16 cellular contexts compared by ENCODE assay signal in genomic region chr10:48496105-48496830, GRCh38.
DNase-seq lines count a peak whose midpoint lies in the region; ATAC-seq, FAIRE-seq and TF ChIP-seq lines count a peak whose summit lies in the region.
"Had no signal": no experiment of that assay in that cellular context is flagged by ENCODE, and none has a peak within 500 bp of the region (broad histone marks: within the 10 kb centered on the region; RNA-seq: fewer than 3 reads in every experiment).

No MANE protein-coding gene starts in this region.

- TF ChIP-seq RAD21 in SK-N-SH (IDR thresholded peaks at IDR 0.05; ENCODE audit: low read length) (no peak), K562 (CRISPR knock-in tag; conservative IDR thresholded peaks at IDR 0.05 in 1 of 2, IDR thresholded peaks at IDR 0.05 in 1 of 2) (no peak)

- H3K27me3 ChIP-seq in SK-N-SH (ENCODE audit: insufficient read depth) = no peaks in the 10 kb centered on the region
- H3K27me3 ChIP-seq in K562 (ENCODE audit: control insufficient read depth in 2 of 2, insufficient read depth in 2 of 2, low read length in 2 of 2) = no peaks in the 10 kb centered on the region
- no peaks in the 10 kb centered on the region for H3K27me3 ChIP-seq in mesenchymal stem cell (ENCODE audit: control insufficient read depth in 1 of 2, insufficient read depth in 1 of 2, low read length in 2 of 2)
- peaks cover 0 to 25% (median 4%) of the 10 kb centered on the region in 3 donors for H3K27me3 ChIP-seq in stomach
- no peaks in the 10 kb centered on the region for H3K27me3 ChIP-seq in breast epithelium

- TF ChIP-seq POLR2A in K562 (conservative IDR thresholded peaks at IDR 0.05) (no peak), stomach (IDR thresholded peaks at IDR 0.05) (no peak), breast epithelium (IDR thresholded peaks at IDR 0.05) (no peak)

- ATAC-seq in SK-N-SH treated with all-trans-retinoic acid at 6 μM for 48 hours (no peak), K562 (no peak)

- H4K20me1 ChIP-seq in SK-N-SH (ENCODE audit: insufficient read depth) (peaks cover 42% of the 10 kb centered on the region; the same call in 1 of the 2 replicates), K562 (replicated peaks; ENCODE audit: control insufficient read depth, insufficient read depth, low read length) (no peaks in the 10 kb centered on the region)

- peak overlapping the region in 1 of 2 experiments; percentile 16 for H2BK12ac ChIP-seq in mesenchymal stem cell (ENCODE audit: low read length in 2 of 2)

- intact Hi-C loops in K562 (cut with micrococcal nuclease) (no loop called here), stomach (cut with DNase I; ENCODE audit: low total_unique reads) (no loop called here), breast epithelium (cut with DNase I; ENCODE audit: low total_unique reads) (no loop called here)

- H2BK5ac ChIP-seq in mesenchymal stem cell (ENCODE audit: low read depth, low read length, poor library complexity, severe bottlenecking) = no peak overlapping the region

- no peak overlapping the region for H2AFZ ChIP-seq in SK-N-SH (ENCODE audit: low read depth)
- H2AFZ ChIP-seq in K562 (ENCODE audit: low read depth, low read length) = no peak overlapping the region
- no peak overlapping the region for H2AFZ ChIP-seq in mesenchymal stem cell (ENCODE audit: low read depth, low read length)

- H3K36me3 ChIP-seq in SK-N-SH (replicated peaks in 1 of 2; ENCODE audit: control insufficient read depth in 1 of 2, insufficient read depth in 2 of 2, low read length in 1 of 2) (peaks cover 0 to 6% of the 10 kb centered on the region in 2 experiments), K562 (ENCODE audit: control insufficient read depth, insufficient read depth, low read length) (peaks cover 28% of the 10 kb centered on the region; the same call in 1 of the 3 replicates), mesenchymal stem cell (ENCODE audit: control insufficient read depth in 1 of 2, insufficient read depth in 2 of 2, low read depth in 1 of 2, low read length in 2 of 2) (peaks cover 0 to 83% of the 10 kb centered on the region in 2 experiments), stomach (no peaks in the 10 kb centered on the region), breast epithelium (no peaks in the 10 kb centered on the region)

- H2BK15ac ChIP-seq in mesenchymal stem cell (ENCODE audit: low read depth, poor library complexity, severe bottlenecking) = peak overlapping the region; percentile 49

- no peak for FAIRE-seq in K562 (lab: Jason Lieb, UNC)
- FAIRE-seq: G401.6 had no signal

- peak overlapping the region; percentile 17 to 35 for H3K4ac ChIP-seq in mesenchymal stem cell (ENCODE audit: low read depth in 1 of 2, low read length in 2 of 2)

- no peaks in the 10 kb centered on the region for H3K9me2 ChIP-seq in SK-N-SH

- H2BK120ac ChIP-seq in mesenchymal stem cell (ENCODE audit: low read depth, low read length) = peak overlapping the region; percentile 45

- WGBS in SK-N-SH (ENCODE audit: low lambda C conversion rate) = 97% methylated on average over 9 of the region's 10 CpGs
- 86% methylated on average over 10 of the region's 10 CpGs for WGBS in K562 (ENCODE audit: insufficient coverage, low coverage, missing lambda C conversion rate)
- 96% methylated on average over 9 of the region's 10 CpGs for WGBS in mesenchymal stem cell
- 76 to 86% (median 83%) methylated on average over 9 to 10 of the region's 10 CpGs for WGBS in stomach, 5 donors

- H3K4me3 ChIP-seq in SK-N-SH (ENCODE audit: low read depth in 2 of 2, low read length in 1 of 2) (no peak overlapping the region), K562 (no peak overlapping the region), mesenchymal stem cell (ENCODE audit: insufficient read depth in 1 of 2, low read depth in 1 of 2, low read length in 2 of 2) (no peak overlapping the region), stomach (no peak overlapping the region), breast epithelium (no peak overlapping the region)

- POLR2A ChIA-PET in SK-N-SH (lab: Yijun Ruan, JAX) = no interaction called here
- POLR2A ChIA-PET in K562 (lab: Yijun Ruan, JAX) = interaction anchor here (1.2 kb wide), 1 partner anchor 33 kb away, joined by 3 read pairs; no protein-coding TSS in a partner anchor

- H3K79me2 ChIP-seq in SK-N-SH (ENCODE audit: insufficient read depth) (peaks cover 87% of the 10 kb centered on the region), K562 (ENCODE audit: control insufficient read depth, insufficient read depth, low read length) (peaks cover 76% of the 10 kb centered on the region)

- H4K91ac ChIP-seq in mesenchymal stem cell (ENCODE audit: low read length) = no peak overlapping the region

- no peaks in the 10 kb centered on the region for H3K9me3 ChIP-seq in SK-N-SH
- no peaks in the 10 kb centered on the region for H3K9me3 ChIP-seq in K562 (replicated peaks; ENCODE audit: control insufficient read depth, insufficient read depth, low read depth, low read length)
- H3K9me3 ChIP-seq in mesenchymal stem cell (ENCODE audit: control insufficient read depth, low read length) = no peaks in the 10 kb centered on the region
- no peaks in the 10 kb centered on the region for H3K9me3 ChIP-seq in stomach
- H3K9me3 ChIP-seq in breast epithelium = no peaks in the 10 kb centered on the region

- no peaks in the 10 kb centered on the region for H3K9me1 ChIP-seq in K562 (ENCODE audit: control insufficient read depth, insufficient read depth, low read length)

- in situ Hi-C loops in K562 (cut with MboI) = no loop called here

- H4K8ac ChIP-seq in mesenchymal stem cell (ENCODE audit: low read length) = peak overlapping the region; percentile 16

- BruUV-seq in K562 (replicated peaks; lab: Mats Ljungman, UMichigan) = no TSS peak

- no peak overlapping the region for H3K23ac ChIP-seq in mesenchymal stem cell (ENCODE audit: low read length in 2 of 2)

- H3K4me1 ChIP-seq in SK-N-SH (ENCODE audit: control insufficient read depth in 1 of 2, insufficient read depth in 2 of 2, low read depth in 1 of 2, low read length in 1 of 2) = peaks cover 18 to 20% of the 10 kb centered on the region in 2 experiments; a peak in 2 of 4 replicates
- peaks cover 36 to 53% of the 10 kb centered on the region in 2 experiments for H3K4me1 ChIP-seq in K562 (replicated peaks in 1 of 2; ENCODE audit: control insufficient read depth in 2 of 2, insufficient read depth in 2 of 2, low read length in 2 of 2)
- peaks cover 15% of the 10 kb centered on the region for H3K4me1 ChIP-seq in mesenchymal stem cell (ENCODE audit: control insufficient read depth, insufficient read depth, low read depth, low read length)
- H3K4me1 ChIP-seq in stomach = peaks cover 0 to 10% (median 3%) of the 10 kb centered on the region in 4 donors
- H3K4me1 ChIP-seq in breast epithelium = no peaks in the 10 kb centered on the region

- TF ChIP-seq EP300 in SK-N-SH (IDR thresholded peaks at IDR 0.05; ENCODE audit: borderline replicate concordance in 1 of 2, low read depth in 1 of 2, low read length in 1 of 2) = no peak
- TF ChIP-seq EP300 in K562 (IDR thresholded peaks at IDR 0.05; ENCODE audit: low read length) = no peak
- TF ChIP-seq EP300 in stomach (IDR thresholded peaks at IDR 0.05) = no peak

- peaks cover 4% of the 10 kb centered on the region for H3F3A ChIP-seq in SK-N-SH (replicated peaks; ENCODE audit: insufficient read depth)

- H3K9ac ChIP-seq in SK-N-SH (no peak overlapping the region), K562 (ENCODE audit: insufficient read depth in 1 of 2, low read depth in 2 of 2, low read length in 2 of 2) (peak overlapping the region in 1 of 2 experiments; percentile 75; a peak in 2 of 4 replicates), mesenchymal stem cell (ENCODE audit: low read length) (peak overlapping the region; percentile 32)

- H3K14ac ChIP-seq in mesenchymal stem cell (ENCODE audit: low read length in 2 of 2) = no peak overlapping the region

- peaks cover 20% of the 10 kb centered on the region for H3K79me1 ChIP-seq in mesenchymal stem cell (replicated peaks; ENCODE audit: low read length, poor library complexity, severe bottlenecking)

- H3K27ac ChIP-seq in SK-N-SH (ENCODE audit: low read depth in 2 of 2, low read length in 1 of 2) (no peak overlapping the region), K562 (ENCODE audit: extremely low read depth, low read depth, low read length) (no peak overlapping the region), mesenchymal stem cell (ENCODE audit: low read length, poor library complexity, severe bottlenecking) (no peak overlapping the region), stomach (no peak overlapping the region), breast epithelium (no peak overlapping the region)
- H3K27ac ChIP-seq: 22Rv1 had no signal

- peak overlapping the region in 1 of 2 experiments; percentile 2 for H3K18ac ChIP-seq in mesenchymal stem cell (ENCODE audit: low read depth in 1 of 2, low read length in 2 of 2)

- H3K4me2 ChIP-seq in SK-N-SH (peak overlapping the region; percentile 57; the same call in 1 of the 2 replicates), K562 (ENCODE audit: insufficient read depth, low read length) (no peak overlapping the region), mesenchymal stem cell (ENCODE audit: low read length, poor library complexity, severe bottlenecking) (no peak overlapping the region)

- H2AK5ac ChIP-seq in mesenchymal stem cell (ENCODE audit: low read length, severe bottlenecking) = peak overlapping the region; percentile 47

- no peak for TF ChIP-seq CTCF in SK-N-SH (IDR thresholded peaks at IDR 0.05)
- TF ChIP-seq CTCF in K562 (IDR thresholded peaks at IDR 0.05 in 2 of 3, conservative IDR thresholded peaks at IDR 0.05 in 1 of 3; ENCODE audit: insufficient read depth in 2 of 3, low read depth in 1 of 3, low read length in 3 of 3) = no peak
- no peak for TF ChIP-seq CTCF in stomach (IDR thresholded peaks at IDR 0.05)
- no peak for TF ChIP-seq CTCF in breast epithelium (IDR thresholded peaks at IDR 0.05)

- CTCF ChIA-PET in SK-N-SH (lab: Yijun Ruan, JAX) (interaction anchor here (1.5 to 2.1 kb wide), 2 partner anchors 10 to 160 kb away, joined by 3 to 9 read pairs; no protein-coding TSS in a partner anchor), K562 (lab: Yijun Ruan, JAX; ENCODE audit: low intra/inter-chr PET ratio) (no interaction called here)

- DNase-seq in SK-N-SH (no peak), K562 (ENCODE audit: extremely low read depth in 1 of 4, low spot score in 3 of 4) (no peak), mesenchymal stem cell (no peak), stomach (peak; percentile 18), amygdala (lab: John Stamatoyannopoulos, UW) (no peak), breast epithelium (ENCODE audit: low spot score in 2 of 2) (no peak), GDM1 (lab: John Stamatoyannopoulos, UW) (no peak)
- DNase-seq: DND-41, NCI-H1417, NCI-H187, NCI-H2107, NCI-H510A, NCI-H774 had no signal

TF ChIP-seq in SK-N-SH treated with all-trans-retinoic acid at 6 μM for 48 hours, 23 proteins besides CTCF, POLR2A, EP300 and RAD21 (continues in another document):
- TF ChIP-seq TCF4 (CRISPR knock-in tag; IDR thresholded peaks at IDR 0.05; ENCODE audit: borderline replicate concordance) (no peak), BACH2 (CRISPR knock-in tag; IDR thresholded peaks at IDR 0.05; ENCODE audit: borderline replicate concordance) (no peak)
